ENCODE assay signal across 20 cellular contexts in the genomic region with DNA sequence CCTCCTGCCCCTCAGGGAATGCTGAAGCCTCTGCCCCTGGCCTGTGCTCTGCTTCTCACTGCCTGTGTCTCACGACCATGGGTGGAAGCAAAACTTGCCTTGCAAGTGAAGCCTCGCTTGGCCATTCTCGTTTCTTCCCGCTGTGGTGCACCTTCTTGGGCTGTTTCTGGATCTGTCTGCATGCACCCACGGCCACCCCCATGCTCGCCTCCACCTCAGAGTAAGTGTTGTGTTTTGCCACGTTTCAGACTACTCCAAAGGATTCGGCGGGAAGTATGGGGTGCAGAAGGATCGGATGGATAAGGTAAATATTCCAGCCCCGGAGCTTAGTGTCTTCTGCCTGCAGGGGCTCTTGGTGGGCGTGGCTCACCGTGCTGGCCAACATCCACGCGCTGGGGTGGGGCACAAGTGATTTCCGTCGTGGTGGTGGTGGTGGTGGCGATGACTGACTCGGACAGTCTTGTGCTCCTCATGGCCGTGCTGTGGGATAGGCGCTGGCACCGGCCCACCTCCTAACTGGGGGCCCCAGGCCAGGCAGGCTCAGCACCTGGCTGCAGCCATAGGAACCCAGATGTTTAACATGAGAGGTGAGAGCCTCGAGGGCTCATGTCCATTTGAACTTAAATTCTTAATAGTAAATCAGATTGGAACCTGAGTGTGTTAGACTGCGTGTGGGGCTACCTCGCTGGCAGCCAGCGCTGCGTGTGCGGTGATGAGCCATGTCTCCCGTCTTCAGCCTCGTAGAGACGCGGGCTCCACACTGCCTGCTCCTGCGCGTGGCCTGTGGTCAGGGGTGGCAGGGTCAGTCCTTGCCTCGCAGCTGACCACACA.
"Had no signal": no experiment of that assay in that cellular context is flagged by ENCODE, and none has a peak within 500 bp of the region (broad histone marks: within the 10 kb centered on the region; RNA-seq: fewer than 3 reads in every experiment).

No MANE protein-coding gene starts in this region.

- H3K36me3 ChIP-seq: ovary had no signal

- DNase-seq: activated CD4-positive, CD25-positive, alpha-beta regulatory T cell treated with anti-CD3 and anti-CD28 coated beads, Interleukin-2, amount 50 U/mL, for 72 hours; activated T-cell treated with anti-CD3 and anti-CD28 coated beads, Interleukin-2, amount 50 U/mL, for 1 hour; brain microvascular endothelial cell; dermis blood vessel endothelial cell; effector CD8-positive, alpha-beta T cell; left colon; ovary; spleen; stimulated activated CD4-positive, alpha-beta T cell treated with anti-CD3 and anti-CD28 coated beads, Interleukin-4, amount 100 ng/mL, for 1 hour; stimulated activated naive CD8-positive, alpha-beta T cell treated with anti-CD3 and anti-CD28 coated beads, Interleukin-15, Interleukin-2, amounts not matched to agents 100 U/mL and 50 U/mL, for 24 hours; upper lobe of right lung had no signal

- H3K27me3 ChIP-seq: ascending aorta, brain microvascular endothelial cell, esophagus muscularis mucosa, gastroesophageal sphincter, ovary, right atrium auricular region, upper lobe of right lung had no signal

- H3K4me3 Mint-ChIP-seq: memory B cell had no signal

- H3K9me3 Mint-ChIP-seq: activated naive CD4-positive, alpha-beta T cell treated with anti-CD3 and anti-CD28 coated beads, Interleukin-2, amount 50 U/mL, for 72 hours; memory B cell had no signal

- H3K27ac Mint-ChIP-seq: memory B cell had no signal

- H3K36me3 Mint-ChIP-seq: memory B cell had no signal

- H3K9me3 ChIP-seq: ascending aorta, esophagus muscularis mucosa, gastroesophageal sphincter, heart left ventricle, ovary, prostate gland, right atrium auricular region, spleen, upper lobe of right lung had no signal

- H3K4me1 ChIP-seq: ascending aorta, gastroesophageal sphincter, heart left ventricle, prostate gland, right atrium auricular region, upper lobe of right lung had no signal

- H3K27ac ChIP-seq: ascending aorta, esophagus muscularis mucosa, gastroesophageal sphincter, heart left ventricle, ovary, prostate gland, right atrium auricular region, spleen, upper lobe of right lung, VCaP had no signal

- ATAC-seq: gastroesophageal sphincter, left colon had no signal

- H3K4me3 ChIP-seq: ascending aorta, esophagus muscularis mucosa, gastroesophageal sphincter, heart left ventricle, ovary, prostate gland, right atrium auricular region, spleen, upper lobe of right lung had no signal
